In the genomic region with DNA sequence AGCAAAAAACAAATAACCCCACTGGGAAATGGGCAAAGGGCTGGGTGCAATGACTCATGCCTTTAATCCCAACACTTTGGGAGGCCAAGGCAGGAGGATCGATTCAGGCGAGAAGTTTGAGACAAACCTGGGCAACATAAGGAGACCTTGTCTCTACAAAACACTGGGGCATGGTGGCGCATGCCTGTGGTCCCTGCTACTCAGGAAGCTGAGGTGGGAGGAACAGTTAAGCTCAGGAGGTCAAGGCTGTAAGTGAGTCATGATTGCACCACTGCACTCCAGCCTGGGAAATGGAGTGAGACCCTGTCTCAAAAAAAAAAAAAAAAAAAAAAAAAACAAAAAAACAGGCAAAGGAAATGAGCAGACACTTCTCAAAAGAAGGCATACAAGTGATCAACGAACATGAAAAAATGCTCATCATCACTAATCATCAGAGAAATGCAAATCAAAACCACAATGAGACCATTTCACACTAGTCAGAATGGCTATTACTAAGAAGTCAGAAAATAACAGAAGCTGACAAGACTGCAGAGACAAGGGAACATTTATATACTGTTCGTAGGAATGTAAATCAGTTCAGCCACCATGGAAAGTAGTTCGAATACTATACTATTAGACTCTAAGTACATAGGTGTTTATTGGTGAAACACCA, we compare ENCODE assay signal across 10 cellular contexts. TPM values are rescaled to one million over a fixed set of nuclear protein-coding genes. Genes with fewer than 3 reads are reported as not detected.
A peak's percentile ranks its signal among the peaks of the same experiment; 100 is the strongest.
DNase-seq lines count a peak whose midpoint lies in the region; ATAC-seq and TF ChIP-seq lines count a peak whose summit lies in the region.
"Had no signal": no experiment of that assay in that cellular context is flagged by ENCODE, and none has a peak within 500 bp of the region (broad histone marks: within the 10 kb centered on the region; RNA-seq: fewer than 3 reads in every experiment).

No MANE protein-coding gene starts in this region.

- no peak for TF ChIP-seq CTCF in HCT116 (IDR thresholded peaks at IDR 0.05 in 2 of 3, conservative IDR thresholded peaks at IDR 0.05 in 1 of 3; ENCODE audit: borderline replicate concordance in 1 of 3, insufficient read depth in 1 of 3, low read depth in 2 of 3, low read length in 2 of 3)
- no peak for TF ChIP-seq CTCF in foreskin fibroblast (IDR thresholded peaks at IDR 0.05; ENCODE audit: low read depth, low read length)
- TF ChIP-seq CTCF in gastrocnemius medialis (IDR thresholded peaks at IDR 0.05 in 4 of 5, conservative IDR thresholded peaks at IDR 0.05 in 1 of 5): no peak

- RAD21 ChIA-PET in HCT116 (lab: Charles Lee; ENCODE audit: low non-redundant PET in 1 of 2, low total read pairs in 2 of 2, uncharacterized antibody in 2 of 2, unreplicated experiment in 2 of 2): no interaction called here

- TF ChIP-seq POLR2A in HCT116 (IDR thresholded peaks at IDR 0.05; ENCODE audit: borderline replicate concordance, extremely low read depth, insufficient read depth, insufficient read length) (no peak), gastrocnemius medialis (IDR thresholded peaks at IDR 0.05) (no peak)

- intact Hi-C loops in HCT116 (cut with micrococcal nuclease): no loop called here
- intact Hi-C loops in gastrocnemius medialis (cut with DNase I; ENCODE audit: low total_unique reads): no loop called here

- no peaks in the 10 kb centered on the region for H3K4me1 Mint-ChIP-seq in stimulated activated naive CD8-positive, alpha-beta T cell treated with anti-CD3 and anti-CD28 coated beads, Interleukin-15, amount 100 ng/mL, for 72 hours
- H3K4me1 Mint-ChIP-seq: central memory CD8-positive, alpha-beta T cell had no signal

- POLR2A ChIA-PET in HCT116 (lab: Charles Lee): no interaction called here

- DNase-seq in HCT116 (ENCODE audit: low read depth, low spot score) (peak; percentile 19), MG63 (peak; percentile 10), foreskin fibroblast (peak; percentile 7 to 22), HuH-7 (ENCODE audit: low spot score) (no peak), gastrocnemius medialis (no peak)
- DNase-seq in stimulated activated naive CD8-positive, alpha-beta T cell treated with anti-CD3 and anti-CD28 coated beads, Interleukin-15, amount 100 ng/mL, for 72 hours: no peak
- no peak for DNase-seq in activated CD4-positive, alpha-beta T cell treated with anti-CD3 and anti-CD28 coated beads for 48 hours
- DNase-seq: stimulated activated CD4-positive, alpha-beta T cell treated with anti-CD3 and anti-CD28 coated beads, Interleukin-1b, Interleukin-23, amount 100 ng/mL, for 48 hours had no signal

- no peaks in the 10 kb centered on the region for H3K9me3 Mint-ChIP-seq in stimulated activated naive CD8-positive, alpha-beta T cell treated with anti-CD3 and anti-CD28 coated beads, Interleukin-15, amount 100 ng/mL, for 72 hours
- H3K9me3 Mint-ChIP-seq: central memory CD8-positive, alpha-beta T cell had no signal

- no peaks in the 10 kb centered on the region for H3K9me2 ChIP-seq in HCT116 (ENCODE audit: insufficient read depth)

- BruUV-seq in HCT116 (replicated peaks; lab: Mats Ljungman, UMichigan): no TSS peak

- no peak overlapping the region for H3K4me3 ChIP-seq in HCT116 (replicated peaks in 1 of 2; ENCODE audit: low read depth in 1 of 2, low read length in 2 of 2)
- no peak overlapping the region for H3K4me3 ChIP-seq in MG63
- no peak overlapping the region for H3K4me3 ChIP-seq in foreskin fibroblast (ENCODE audit: low read depth in 1 of 2, low read length in 2 of 2)
- no peak overlapping the region for H3K4me3 ChIP-seq in gastrocnemius medialis

- peaks cover 24% of the 10 kb centered on the region for H3K27me3 Mint-ChIP-seq in stimulated activated naive CD8-positive, alpha-beta T cell treated with anti-CD3 and anti-CD28 coated beads, Interleukin-15, amount 100 ng/mL, for 72 hours

- ATAC-seq in GM18858 (IDR thresholded peaks at IDR 0.05; ENCODE audit: unreplicated experiment) (peak; percentile 88), HCT116 (peak; percentile 73), gastrocnemius medialis (no peak)
- ATAC-seq in stimulated activated naive CD8-positive, alpha-beta T cell treated with anti-CD3 and anti-CD28 coated beads, Interleukin-15, amount 100 ng/mL, for 72 hours: no peak

- H3K9ac ChIP-seq in HCT116 (ENCODE audit: low read length): no peak overlapping the region

- H3K36me3 ChIP-seq in HCT116 (ENCODE audit: control insufficient read depth in 1 of 2, insufficient read depth in 2 of 2, low read length in 2 of 2) (no peaks in the 10 kb centered on the region), MG63 (no peaks in the 10 kb centered on the region), gastrocnemius medialis (no peaks in the 10 kb centered on the region)

- H3K27me3 ChIP-seq in HCT116 (ENCODE audit: insufficient read depth, low read length): no peaks in the 10 kb centered on the region
- 0 out of 2 replicates have a peak, but pooled peaks cover 2% of the 10 kb centered on the region for H3K27me3 ChIP-seq in MG63
- H3K27me3 ChIP-seq in gastrocnemius medialis: peaks cover 0 to 3% (median 0%) of the 10 kb centered on the region in 3 donors

- H3K27ac ChIP-seq in HCT116 (ENCODE audit: low read depth, low read length): no peak overlapping the region
- H3K27ac ChIP-seq in gastrocnemius medialis: no peak overlapping the region

- CTCF ChIA-PET in HCT116 (lab: Charles Lee): no interaction called here

- H3K79me2 ChIP-seq in HCT116 (ENCODE audit: insufficient read depth, low read length): no peaks in the 10 kb centered on the region

- H3K27ac Mint-ChIP-seq in stimulated activated naive CD8-positive, alpha-beta T cell treated with anti-CD3 and anti-CD28 coated beads, Interleukin-15, amount 100 ng/mL, for 72 hours: no peak overlapping the region

- no peaks in the 10 kb centered on the region for H4K20me1 ChIP-seq in HCT116 (ENCODE audit: insufficient read depth)

- H3K4me3 Mint-ChIP-seq in stimulated activated naive CD8-positive, alpha-beta T cell treated with anti-CD3 and anti-CD28 coated beads, Interleukin-15, amount 100 ng/mL, for 72 hours: no peak overlapping the region
- H3K4me3 Mint-ChIP-seq: central memory CD8-positive, alpha-beta T cell had no signal

- H3K4me1 ChIP-seq in HCT116 (ENCODE audit: control insufficient read depth in 1 of 2, insufficient read depth in 2 of 2, low read length in 2 of 2): peaks cover 0 to 9% of the 10 kb centered on the region in 2 experiments; a peak in 2 of 4 replicates
- no peaks in the 10 kb centered on the region for H3K4me1 ChIP-seq in gastrocnemius medialis

- no peak for TF ChIP-seq RAD21 in HCT116 (IDR thresholded peaks at IDR 0.05; ENCODE audit: low read depth)

- H3K9me3 ChIP-seq in HCT116 (ENCODE audit: control insufficient read depth in 1 of 2, insufficient read depth in 1 of 2, low read depth in 1 of 2, low read length in 2 of 2) (no peaks in the 10 kb centered on the region), MG63 (no peaks in the 10 kb centered on the region), gastrocnemius medialis (no peaks in the 10 kb centered on the region)

- in situ Hi-C loops in gastrocnemius medialis (cut with MboI; ENCODE audit: low sequenced_read_pairs in 4 of 4): no loop called here

- H3K4me2 ChIP-seq in HCT116 (ENCODE audit: low read length): peak overlapping the region; percentile 29; the same call in 1 of the 2 replicates

- H2AFZ ChIP-seq in HCT116 (ENCODE audit: low read depth, low read length, poor library complexity, severe bottlenecking): no peak overlapping the region

TF ChIP-seq in HCT116, 20 proteins besides CTCF, POLR2A, EP300 and RAD21:
- TF ChIP-seq EZH2phosphoT487 (IDR thresholded peaks at IDR 0.05; ENCODE audit: borderline replicate concordance): no peak
- TF ChIP-seq, protein P1, sequence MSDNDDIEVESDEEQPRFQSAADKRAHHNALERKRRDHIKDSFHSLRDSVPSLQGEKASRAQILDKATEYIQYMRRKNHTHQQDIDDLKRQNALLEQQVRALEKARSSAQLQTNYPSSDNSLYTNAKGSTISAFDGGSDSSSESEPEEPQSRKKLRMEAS (IDR thresholded peaks at IDR 0.05): no peak
- TF ChIP-seq EZH2 (IDR thresholded peaks at IDR 0.05): no peak
- TF ChIP-seq CEBPB (IDR thresholded peaks at IDR 0.05; ENCODE audit: low read depth): peak; percentile 24; the same call in 1 of the 2 replicates

RNA-seq across cellular contexts. Expression of gene SMCO4, which starts 48.2 kb away (rescaled TPM):
- total RNA-seq in HCT116 (2021; ENCODE audit: unreplicated experiment): 23.1 TPM
- polyA plus RNA-seq in HCT116 (2012): 26.0 and 28.6 TPM in 2 replicates
- total RNA-seq in MG63 (2014; rRNA removed; shearing (Covaris generic); ENCODE audit: low replicate concordance): 11.4 and 20.5 TPM in 2 replicates
- total RNA-seq in gastrocnemius medialis: 10 to 100 TPM in 2 of 4 donors, 1 to 10 TPM in 2; 3.1 to 18.1 (median 10.2) TPM

Comparison
In these comparisons a context has a peak if more than half of its experiments do, and no peak if none do; other contexts are left out.
1. ATAC-seq: peak in GM18858 (single experiment) and HCT116 (single experiment); none in gastrocnemius medialis (0 of 2) and stimulated activated naive CD8-positive, alpha-beta T cell treated with anti-CD3 and anti-CD28 coated beads, Interleukin-15, amount 100 ng/mL, for 72 hours (single experiment).
2. DNase-seq: peak in HCT116 (single experiment), MG63 (single experiment) and foreskin fibroblast (2 of 2); none in HuH-7 (single experiment), gastrocnemius medialis (0 of 2), stimulated activated naive CD8-positive, alpha-beta T cell treated with anti-CD3 and anti-CD28 coated beads, Interleukin-15, amount 100 ng/mL, for 72 hours (0 of 2) and activated CD4-positive, alpha-beta T cell treated with anti-CD3 and anti-CD28 coated beads for 48 hours (single experiment).